In genomic region chr22:48974443-48975251, GRCh38 we compare ENCODE assay signal across 18 cellular contexts.
A peak's percentile ranks its signal among the peaks of the same experiment; 100 is the strongest.
DNase-seq lines count a peak whose midpoint lies in the region; ATAC-seq and TF ChIP-seq lines count a peak whose summit lies in the region.
"Had no signal": no experiment of that assay in that cellular context is flagged by ENCODE, and none has a peak within 500 bp of the region (broad histone marks: within the 10 kb centered on the region; RNA-seq: fewer than 3 reads in every experiment).

No MANE protein-coding gene starts in this region.

- TF ChIP-seq CTCF in A673 (conservative IDR thresholded peaks at IDR 0.05; ENCODE audit: low read depth, low read length) = no peak

- no peak overlapping the region for H3K4me3 Mint-ChIP-seq in stimulated activated effector memory CD8-positive, alpha-beta T cell treated with anti-CD3 and anti-CD28 coated beads, Interleukin-12 subunit alpha, Interleukin-12 subunit beta, amount 100 ng/mL, for 72 hours
- H3K4me3 Mint-ChIP-seq: CD14-positive monocyte had no signal

- H3K27me3 ChIP-seq in A673 (replicated peaks; ENCODE audit: insufficient read depth, low read depth, low read length, poor library complexity) = no peaks in the 10 kb centered on the region
- H3K27me3 ChIP-seq in BLaER1 treated with 17β-estradiol and CSF1 and Interleukin-3, amounts not matched to agents 10 nM and 100 nM = no peaks in the 10 kb centered on the region
- no peaks in the 10 kb centered on the region for H3K27me3 ChIP-seq in GM23248 (replicated peaks; ENCODE audit: insufficient read depth)

- H3K79me2 ChIP-seq in GM23248 (ENCODE audit: insufficient read depth) = no peaks in the 10 kb centered on the region

- intact Hi-C loops in A673 (cut with micrococcal nuclease; ENCODE audit: unreplicated experiment) = no loop called here

- POLR2A ChIA-PET in A673 (lab: Charles Lee; ENCODE audit: low non-redundant PET) = no interaction called here

- H3K36me3 ChIP-seq in A673 (ENCODE audit: insufficient read depth, low read length, poor library complexity, severe bottlenecking) (no peaks in the 10 kb centered on the region), GM23248 (ENCODE audit: low read depth) (no peaks in the 10 kb centered on the region)
- no peaks in the 10 kb centered on the region for H3K36me3 ChIP-seq in BLaER1 treated with 17β-estradiol and CSF1 and Interleukin-3, amounts not matched to agents 10 nM and 100 nM
- H3K36me3 ChIP-seq: HAP-1 had no signal

- no peaks in the 10 kb centered on the region for H3K4me1 Mint-ChIP-seq in stimulated activated effector memory CD8-positive, alpha-beta T cell treated with anti-CD3 and anti-CD28 coated beads, Interleukin-12 subunit alpha, Interleukin-12 subunit beta, amount 100 ng/mL, for 72 hours
- H3K4me1 Mint-ChIP-seq: CD14-positive monocyte had no signal

- 23 to 24% methylated on average over 9 of the region's 9 CpGs for WGBS in GM23248 (ENCODE audit: low coverage in 1 of 2, low lambda C conversion rate in 2 of 2, missing lambda C conversion rate in 2 of 2), 2 experiments

- H3K4me1 ChIP-seq in A673 (ENCODE audit: insufficient read depth, low read length, poor library complexity, severe bottlenecking) = peaks cover 26% of the 10 kb centered on the region
- peaks cover 20 to 37% (median 32%) of the 10 kb centered on the region in 10 experiments for H3K4me1 ChIP-seq in BLaER1 treated with 17β-estradiol and CSF1 and Interleukin-3, amounts not matched to agents 10 nM and 100 nM
- H3K4me1 ChIP-seq in GM23248 (ENCODE audit: insufficient read depth) = no peaks in the 10 kb centered on the region
- H3K4me1 ChIP-seq: HAP-1 had no signal

- peaks cover 0 to 6% (median 0%) of the 10 kb centered on the region in 11 experiments; a peak in 2 of 22 replicates for H4K20me1 ChIP-seq in BLaER1 treated with 17β-estradiol and CSF1 and Interleukin-3, amounts not matched to agents 10 nM and 100 nM
- H4K20me1 ChIP-seq in GM23248 (ENCODE audit: insufficient read depth) = no peaks in the 10 kb centered on the region

- H2AFZ ChIP-seq in GM23248 = no peak overlapping the region
- H2AFZ ChIP-seq: PC-9 had no signal

- H3K4me2 ChIP-seq in BLaER1 treated with 17β-estradiol and CSF1 and Interleukin-3, amounts not matched to agents 10 nM and 100 nM = peak overlapping the region; percentile 8 to 71 (median 65); a peak in 18 of 22 replicates
- no peak overlapping the region for H3K4me2 ChIP-seq in GM23248 (ENCODE audit: unreplicated experiment)
- H3K4me2 ChIP-seq: PC-9 had no signal

- BruUV-seq in A673 (replicated peaks; lab: Mats Ljungman, UMichigan) = no TSS peak

- peak; percentile 45 for ATAC-seq in stimulated activated effector memory CD8-positive, alpha-beta T cell treated with anti-CD3 and anti-CD28 coated beads, Interleukin-12 subunit alpha, Interleukin-12 subunit beta, amount 100 ng/mL, for 72 hours
- ATAC-seq: K562 had no signal

- no peak overlapping the region for H3K9ac ChIP-seq in BLaER1 treated with 17β-estradiol and CSF1 and Interleukin-3, amounts not matched to agents 10 nM and 100 nM
- H3K9ac ChIP-seq in GM23248 = no peak overlapping the region

- CTCF ChIA-PET in A673 (lab: Charles Lee) = no interaction called here

- H3K9me3 Mint-ChIP-seq in stimulated activated effector memory CD8-positive, alpha-beta T cell treated with anti-CD3 and anti-CD28 coated beads, Interleukin-12 subunit alpha, Interleukin-12 subunit beta, amount 100 ng/mL, for 72 hours = no peaks in the 10 kb centered on the region

- DNase-seq in A673 (ENCODE audit: low spot score) = no peak
- peak; percentile 41 for DNase-seq in islet precursor cell
- DNase-seq in stimulated activated effector memory CD8-positive, alpha-beta T cell treated with anti-CD3 and anti-CD28 coated beads, Interleukin-12 subunit alpha, Interleukin-12 subunit beta, amount 100 ng/mL, for 72 hours (ENCODE audit: low spot score in 2 of 2) = no peak
- no peak for DNase-seq in T1000 (lab: John Stamatoyannopoulos, UW)
- DNase-seq in GM23248 = no peak
- DNase-seq in GM19238 (ENCODE audit: insufficient read length, low spot score) = no peak
- DNase-seq: ACHN, DMS79, NCI-H1105 treated with DMSO at 0.1 percent for 48 hours, NCI-H187 treated with DMSO at 0.1 percent for 48 hours, NCI-H226, NCI-H524, PC-9 had no signal

- H3F3A ChIP-seq in GM23248 (ENCODE audit: insufficient read depth) = no peaks in the 10 kb centered on the region

- peak overlapping the region; percentile 42 for H3K27ac ChIP-seq in A673 (ENCODE audit: low read depth, low read length, poor library complexity, severe bottlenecking)
- H3K27ac ChIP-seq in BLaER1 treated with 17β-estradiol and CSF1 and Interleukin-3, amounts not matched to agents 10 nM and 100 nM = no peak overlapping the region
- H3K27ac ChIP-seq in GM23248 = no peak overlapping the region
- H3K27ac ChIP-seq: PC-9, RWPE1 had no signal

- in situ Hi-C loops in GM23248 (cut with MboI) = no loop called here

- H3K9me3 ChIP-seq in A673 (ENCODE audit: low read depth, low read length, poor library complexity, severe bottlenecking) = no peaks in the 10 kb centered on the region
- H3K9me3 ChIP-seq in BLaER1 treated with 17β-estradiol and CSF1 and Interleukin-3, amounts not matched to agents 10 nM and 100 nM (replicated peaks in 1 of 11) = peaks cover 0 to 12% (median 5%) of the 10 kb centered on the region in 11 experiments; a peak in 13 of 22 replicates
- H3K9me3 ChIP-seq in GM23248 (ENCODE audit: low read depth) = no peaks in the 10 kb centered on the region
- H3K9me3 ChIP-seq: HAP-1 had no signal

- no peak overlapping the region for H3K27ac Mint-ChIP-seq in stimulated activated effector memory CD8-positive, alpha-beta T cell treated with anti-CD3 and anti-CD28 coated beads, Interleukin-12 subunit alpha, Interleukin-12 subunit beta, amount 100 ng/mL, for 72 hours

- H3K4me3 ChIP-seq in A673 (ENCODE audit: low read depth, low read length, poor library complexity, severe bottlenecking) (no peak overlapping the region), GM23248 (no peak overlapping the region)
- H3K4me3 ChIP-seq in BLaER1 treated with 17β-estradiol and CSF1 and Interleukin-3, amounts not matched to agents 10 nM and 100 nM = no peak overlapping the region
- H3K4me3 ChIP-seq: HAP-1, K562, PC-9 had no signal

- no peaks in the 10 kb centered on the region for H3K9me2 ChIP-seq in GM23248 (ENCODE audit: insufficient read depth)

- H3K36me3 Mint-ChIP-seq in stimulated activated effector memory CD8-positive, alpha-beta T cell treated with anti-CD3 and anti-CD28 coated beads, Interleukin-12 subunit alpha, Interleukin-12 subunit beta, amount 100 ng/mL, for 72 hours = no peaks in the 10 kb centered on the region
- H3K36me3 Mint-ChIP-seq: CD14-positive monocyte had no signal
